20 cellular contexts compared by ENCODE assay signal in genomic region chr20:15799871-15800270, GRCh38.
DNase-seq lines count a peak whose midpoint lies in the region; ATAC-seq, FAIRE-seq and TF ChIP-seq lines count a peak whose summit lies in the region.
"Had no signal": no experiment of that assay in that cellular context is flagged by ENCODE, and none has a peak within 500 bp of the region (broad histone marks: within the 10 kb centered on the region; RNA-seq: fewer than 3 reads in every experiment).

No MANE protein-coding gene starts in this region.

- no peak for TF ChIP-seq CTCF in IMR-90 (conservative IDR thresholded peaks at IDR 0.05; ENCODE audit: low read depth, low read length)
- no peak for TF ChIP-seq CTCF in fibroblast of mammary gland (conservative IDR thresholded peaks at IDR 0.05; ENCODE audit: control insufficient read depth, insufficient read depth, low read depth, low read length)

- H4K20me1 ChIP-seq in IMR-90 (ENCODE audit: insufficient read depth, low read length): no peaks in the 10 kb centered on the region

- H3K9me1 ChIP-seq in IMR-90 (ENCODE audit: insufficient read depth, low read length): no peaks in the 10 kb centered on the region

- no peak overlapping the region for H2BK20ac ChIP-seq in IMR-90 (ENCODE audit: low read depth, low read length)

- H3K4ac ChIP-seq in IMR-90 (ENCODE audit: low read depth, low read length): no peak overlapping the region

- intact Hi-C loops in IMR-90 (cut with micrococcal nuclease): no loop called here

- no peak overlapping the region for H4K91ac ChIP-seq in IMR-90 (ENCODE audit: insufficient read depth, low read depth, low read length)

- H3K27me3 ChIP-seq in IMR-90 (ENCODE audit: control insufficient read depth, insufficient read depth, low read length) (no peaks in the 10 kb centered on the region), adipocyte (replicated peaks; ENCODE audit: control insufficient read depth, insufficient read depth, low read length) (no peaks in the 10 kb centered on the region)
- H3K27me3 ChIP-seq: esophagus squamous epithelium, SJCRH30, upper lobe of left lung had no signal

- no peaks in the 10 kb centered on the region for H3K4me1 ChIP-seq in IMR-90 (ENCODE audit: control insufficient read depth, insufficient read depth, low read length)
- H3K4me1 ChIP-seq in adipocyte (ENCODE audit: control insufficient read depth, insufficient read depth, low read length): peaks cover 5% of the 10 kb centered on the region
- H3K4me1 ChIP-seq: esophagus squamous epithelium, SJCRH30, upper lobe of left lung had no signal

- no peak for ATAC-seq in IMR-90 (ENCODE audit: low read depth)
- no peak for ATAC-seq in GM18505 (IDR thresholded peaks at IDR 0.05; ENCODE audit: unreplicated experiment)
- ATAC-seq: sciatic nerve had no signal

- no peak overlapping the region for H2AFZ ChIP-seq in IMR-90 (replicated peaks; ENCODE audit: low read length, poor library complexity)

- no peak overlapping the region for H2BK15ac ChIP-seq in IMR-90 (ENCODE audit: low read depth, low read length)

- CTCF ChIA-PET in IMR-90 (lab: Yijun Ruan, JAX): no interaction called here

- H2BK120ac ChIP-seq in IMR-90 (ENCODE audit: low read depth, low read length): no peak overlapping the region

- H4K8ac ChIP-seq in IMR-90 (ENCODE audit: low read depth in 2 of 2, low read length in 2 of 2): no peak overlapping the region

- BruUV-seq in IMR-90 (replicated peaks; lab: Mats Ljungman, UMichigan): no TSS peak

- FAIRE-seq in GM19239 (lab: Jason Lieb, UNC): no peak
- FAIRE-seq: H1 had no signal

- no CpG with 5 or more reads among the region's 2 CpGs for WGBS in IMR-90 (ENCODE audit: extremely low coverage in 2 of 2, insufficient read length in 1 of 2), 2 experiments

- no peak overlapping the region for H3K9ac ChIP-seq in IMR-90 (ENCODE audit: low read depth, low read length)
- H3K9ac ChIP-seq in adipocyte (ENCODE audit: low read length): no peak overlapping the region

- no peak for TF ChIP-seq POLR2A in IMR-90 (IDR thresholded peaks at IDR 0.05; ENCODE audit: low read depth, low read length)
- TF ChIP-seq POLR2A in GM18505 (IDR thresholded peaks at IDR 0.05; ENCODE audit: borderline replicate concordance, extremely low read depth, insufficient read depth, insufficient read length): no peak

- H3K4me2 ChIP-seq in IMR-90 (ENCODE audit: low read depth, low read length): no peak overlapping the region

- no peak overlapping the region for H3K14ac ChIP-seq in IMR-90 (replicated peaks; ENCODE audit: low read depth, low read length)

- no peak overlapping the region for H3K27ac ChIP-seq in IMR-90 (ENCODE audit: insufficient read depth, low read length)
- H3K27ac ChIP-seq: esophagus squamous epithelium, SJCRH30, upper lobe of left lung had no signal

- H3K9me3 ChIP-seq in IMR-90 (ENCODE audit: control insufficient read depth, insufficient read depth, low read length): 0 out of 2 replicates have a peak, but pooled peaks cover 2% of the 10 kb centered on the region
- H3K9me3 ChIP-seq in adipocyte (ENCODE audit: control insufficient read depth, low read length): no peaks in the 10 kb centered on the region
- H3K9me3 ChIP-seq: esophagus squamous epithelium, SJCRH30, upper lobe of left lung had no signal

- no peak for TF ChIP-seq RAD21 in IMR-90 (IDR thresholded peaks at IDR 0.05; ENCODE audit: low read length)

- no peak overlapping the region for H3K23ac ChIP-seq in IMR-90 (ENCODE audit: low read depth, low read length)

- in situ Hi-C loops in IMR-90 (cut with MboI; ENCODE audit: low sequenced_read_pairs): no loop called here

- no peak overlapping the region for H3K18ac ChIP-seq in IMR-90 (ENCODE audit: low read depth, low read length)

- DNase-seq in A172 (ENCODE audit: low spot score) (peak; percentile 45), IMR-90 (peak; percentile 0), adipocyte (ENCODE audit: low read depth) (peak; percentile 78), fibroblast of mammary gland (ENCODE audit: low read depth) (peak; percentile 78), GM19239 (ENCODE audit: insufficient read length, low spot score) (no peak), hypothalamus (lab: John Stamatoyannopoulos, UW) (no peak)
- DNase-seq in stimulated activated CD4-positive, alpha-beta T cell treated with anti-CD3 and anti-CD28 coated beads, Interleukin-2, amount 100 ng/mL, for 24 hours: no peak
- DNase-seq: activated naive CD8-positive, alpha-beta T cell treated with anti-CD3 and anti-CD28 coated beads for 36 hours; CD4-positive, CD25-positive, alpha-beta regulatory T cell; central memory CD4-positive, alpha-beta T cell; DMS53; esophagus squamous epithelium; NCI-H1092 treated with DMSO at 0.1 percent for 48 hours; NCI-H2081 treated with DMSO at 0.1 percent for 48 hours; NCI-H510A treated with DMSO at 0.1 percent for 48 hours; SJCRH30 had no signal

- no peak overlapping the region for H4K5ac ChIP-seq in IMR-90 (ENCODE audit: low read depth, low read length)

- no peak overlapping the region for H3K56ac ChIP-seq in IMR-90 (ENCODE audit: extremely low read depth, insufficient read depth, low read length)

- H2AK5ac ChIP-seq in IMR-90 (ENCODE audit: low read depth, low read length): no peak overlapping the region

- no peaks in the 10 kb centered on the region for H3K79me1 ChIP-seq in IMR-90 (ENCODE audit: low read depth in 1 of 2, low read length in 2 of 2)

- H2AK9ac ChIP-seq in IMR-90 (replicated peaks; ENCODE audit: low read depth, low read length, poor library complexity): no peak overlapping the region

- no peak overlapping the region for H3K4me3 ChIP-seq in IMR-90 (ENCODE audit: insufficient read depth, low read depth, low read length)
- H3K4me3 ChIP-seq in adipocyte (ENCODE audit: low read length): peak overlapping the region; percentile 32
- no peak overlapping the region for H3K4me3 ChIP-seq in fibroblast of mammary gland (ENCODE audit: control insufficient read depth, low read depth, low read length)
- H3K4me3 ChIP-seq: esophagus squamous epithelium, SJCRH30, upper lobe of left lung had no signal

- no peaks in the 10 kb centered on the region for H3K36me3 ChIP-seq in IMR-90 (ENCODE audit: control insufficient read depth, insufficient read depth, low read length)
- no peaks in the 10 kb centered on the region for H3K36me3 ChIP-seq in adipocyte (ENCODE audit: control insufficient read depth, insufficient read depth, low read length, severe bottlenecking)
- H3K36me3 ChIP-seq: esophagus squamous epithelium, SJCRH30, upper lobe of left lung had no signal

- POLR2A ChIA-PET in IMR-90 (lab: Charles Lee; ENCODE audit: unreplicated experiment): no interaction called here

- dilution Hi-C loops in IMR-90 (cut with HindIII; ENCODE audit: low sequenced_read_pairs, unreplicated experiment): no loop called here

- no peak overlapping the region for H2BK5ac ChIP-seq in IMR-90 (ENCODE audit: low read depth, low read length, poor library complexity, severe bottlenecking)

TF ChIP-seq in IMR-90, 13 proteins besides CTCF, POLR2A, EP300 and RAD21:
- no peak for TF ChIP-seq BHLHE40 (IDR thresholded peaks at IDR 0.05; ENCODE audit: low read depth, low read length)
- peak; percentile 28; the same call in 1 of the 2 replicates for TF ChIP-seq CEBPB (IDR thresholded peaks at IDR 0.05; ENCODE audit: low read depth, low read length)
- TF ChIP-seq CHD1 (IDR thresholded peaks at IDR 0.05; ENCODE audit: low read depth, low read length): no peak
- no peak for TF ChIP-seq RCOR1 (IDR thresholded peaks at IDR 0.05; ENCODE audit: insufficient replicate concordance, low read length)
- TF ChIP-seq, protein P1, sequence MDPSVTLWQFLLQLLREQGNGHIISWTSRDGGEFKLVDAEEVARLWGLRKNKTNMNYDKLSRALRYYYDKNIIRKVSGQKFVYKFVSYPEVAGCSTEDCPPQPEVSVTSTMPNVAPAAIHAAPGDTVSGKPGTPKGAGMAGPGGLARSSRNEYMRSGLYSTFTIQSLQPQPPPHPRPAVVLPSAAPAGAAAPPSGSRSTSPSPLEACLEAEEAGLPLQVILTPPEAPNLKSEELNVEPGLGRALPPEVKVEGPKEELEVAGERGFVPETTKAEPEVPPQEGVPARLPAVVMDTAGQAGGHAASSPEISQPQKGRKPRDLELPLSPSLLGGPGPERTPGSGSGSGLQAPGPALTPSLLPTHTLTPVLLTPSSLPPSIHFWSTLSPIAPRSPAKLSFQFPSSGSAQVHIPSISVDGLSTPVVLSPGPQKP (IDR thresholded peaks at IDR 0.05; ENCODE audit: borderline replicate concordance, low read depth, low read length): no peak

Comparison
In these comparisons a context has a peak if more than half of its experiments do, and no peak if none do; other contexts are left out.
1. DNase-seq: peak in A172 (single experiment), IMR-90 (single experiment), adipocyte (single experiment) and fibroblast of mammary gland (single experiment); none in GM19239 (single experiment), stimulated activated CD4-positive, alpha-beta T cell treated with anti-CD3 and anti-CD28 coated beads, Interleukin-2, amount 100 ng/mL, for 24 hours (0 of 2) and hypothalamus (0 of 51).